Comparison of ENCODE assay signal across 8 cellular contexts in the genomic region with DNA sequence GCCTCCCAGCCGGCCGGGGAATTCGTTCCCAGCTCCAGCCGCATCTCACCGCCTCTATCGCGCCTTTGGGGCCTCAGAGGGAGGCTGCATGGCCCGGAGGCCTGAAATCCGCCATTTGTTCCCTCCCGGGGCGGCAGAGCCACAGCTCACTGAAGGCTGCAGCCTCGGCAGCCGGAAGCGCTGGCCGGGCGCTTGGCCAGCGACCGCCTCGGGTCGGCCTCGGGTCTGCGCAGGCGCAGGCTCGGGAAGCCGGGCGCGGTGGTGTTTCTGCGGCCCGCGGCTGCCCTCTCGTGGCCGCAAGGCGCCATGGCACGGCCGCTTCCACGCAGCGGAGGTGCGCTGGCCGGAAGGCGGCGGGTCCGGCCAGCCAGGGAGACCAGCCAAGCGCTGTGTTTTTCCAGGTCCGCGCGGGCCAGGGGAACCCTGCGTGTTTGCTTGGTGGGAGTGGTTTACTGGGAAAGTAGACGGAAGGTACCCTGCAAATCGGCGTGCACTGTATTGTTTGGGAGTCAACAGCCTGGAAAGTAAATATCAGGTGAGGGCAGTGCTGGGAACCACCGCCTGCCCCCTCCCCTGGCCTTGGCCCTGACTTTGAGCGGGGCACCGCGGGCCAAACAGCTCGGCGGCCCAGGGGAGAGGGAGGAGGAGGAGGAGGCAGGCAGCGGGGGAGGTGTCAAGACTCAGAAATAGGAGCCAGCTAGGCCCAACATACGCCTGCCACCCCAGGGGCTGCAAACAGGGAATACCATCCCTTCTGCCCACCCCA. TPM values are rescaled to one million over a fixed set of nuclear protein-coding genes. Genes with fewer than 3 reads are reported as not detected.
DNase-seq lines count a peak whose midpoint lies in the region; FAIRE-seq and TF ChIP-seq lines count a peak whose summit lies in the region.

No MANE protein-coding gene starts in this region.

- peak; percentile 79 for TF ChIP-seq POLR2A in H54 (IDR thresholded peaks at IDR 0.05; ENCODE audit: low read depth, low read length)

- H3K27me3 Mint-ChIP-seq in activated naive CD4-positive, alpha-beta T cell treated with anti-CD3 and anti-CD28 coated beads for 36 hours (ENCODE audit: low read depth), result peaks cover 27% of the 10 kb centered on the region

- H3K36me3 Mint-ChIP-seq in activated naive CD4-positive, alpha-beta T cell treated with anti-CD3 and anti-CD28 coated beads for 36 hours (ENCODE audit: low read depth), result no peaks in the 10 kb centered on the region

- no peak overlapping the region for H3K27ac Mint-ChIP-seq in activated naive CD4-positive, alpha-beta T cell treated with anti-CD3 and anti-CD28 coated beads for 36 hours

- H3K9me3 ChIP-seq in SJSA1 (replicated peaks), result no peaks in the 10 kb centered on the region

- CTCF ChIA-PET in activated naive CD4-positive, alpha-beta T cell treated with anti-CD3 and anti-CD28 coated beads for 36 hours (lab: Charles Lee), result interaction anchor here (0.6 to 9.8 kb wide), 39 partner anchors 10 to 919 kb away, joined by 3 to 204 read pairs (median 4); a partner anchor contains a TSS

- H3K4me3 ChIP-seq in SJSA1, result peak overlapping the region; percentile 34

- no peaks in the 10 kb centered on the region for H3K27me3 ChIP-seq in SJSA1 (replicated peaks)

- DNase-seq in GDM1 (lab: John Stamatoyannopoulos, UW) (peak; percentile 85), H54 (ENCODE audit: insufficient read length, low spot score) (peak; percentile 98), LoVo (ENCODE audit: low spot score) (peak; percentile 88), SJSA1 (ENCODE audit: low read depth in 1 of 2, low spot score in 2 of 2) (peak; percentile 87 to 90), frontal cortex (ENCODE audit: low spot score in 2 of 2) (peak; percentile 91 to 93), nucleus accumbens (lab: John Stamatoyannopoulos, UW) (peak in 54 of 56 donors; percentile 40 to 93 (median 80)), superior temporal gyrus (ENCODE audit: extremely low spot score) (peak; percentile 91)
- peak; percentile 80 for DNase-seq in activated naive CD4-positive, alpha-beta T cell treated with anti-CD3 and anti-CD28 coated beads for 36 hours

- H3K4me1 Mint-ChIP-seq in activated naive CD4-positive, alpha-beta T cell treated with anti-CD3 and anti-CD28 coated beads for 36 hours (ENCODE audit: low read depth), result peaks cover 10% of the 10 kb centered on the region

- intact Hi-C loops in activated naive CD4-positive, alpha-beta T cell treated with anti-CD3 and anti-CD28 coated beads for 36 hours (cut with micrococcal nuclease), result loop anchor here (1.0 to 5.0 kb wide), 6 partner anchors 78 to 266 kb away; a partner anchor contains a TSS

- no peaks in the 10 kb centered on the region for H3K36me3 ChIP-seq in SJSA1

- FAIRE-seq in H54 (lab: Jason Lieb, UNC) (no peak), frontal cortex (lab: Jason Lieb, UNC) (no peak)

- peak overlapping the region; percentile 81 for H3K4me3 Mint-ChIP-seq in activated naive CD4-positive, alpha-beta T cell treated with anti-CD3 and anti-CD28 coated beads for 36 hours

- H3K4me1 ChIP-seq in SJSA1 (replicated peaks), result peaks cover 27% of the 10 kb centered on the region

- no peaks in the 10 kb centered on the region for H3K9me3 Mint-ChIP-seq in activated naive CD4-positive, alpha-beta T cell treated with anti-CD3 and anti-CD28 coated beads for 36 hours

- peak overlapping the region; percentile 80 for H3K27ac ChIP-seq in SJSA1

RNA-seq across cellular contexts. Expression of a gene that starts 52.7 kb away (rescaled TPM):
- 0.11 and 0.44 TPM in 2 replicates for total RNA-seq in SJSA1 (2014; rRNA removed; shearing (Covaris generic))
- under 1 TPM; 0.02 TPM for total RNA-seq in activated naive CD4-positive, alpha-beta T cell treated with anti-CD3 and anti-CD28 coated beads for 36 hours
- total RNA-seq in frontal cortex, result 0.82 TPM

Comparison
In these comparisons a context has a peak if more than half of its experiments do, and no peak if none do; other contexts are left out.
1. Peak in every context shown above with its lines: DNase-seq, H3K4me3 ChIP-seq and H3K27ac ChIP-seq.